ENCODE assay signal across 8 cellular contexts in genomic region chr2:16925145-16925544, GRCh38.
"Had no signal": no experiment of that assay in that cellular context is flagged by ENCODE, and none has a peak within 500 bp of the region (broad histone marks: within the 10 kb centered on the region; RNA-seq: fewer than 3 reads in every experiment).

No MANE protein-coding gene starts in this region.

- H3K9ac ChIP-seq: KMS-11 had no signal

- ATAC-seq: GM23338 had no signal

- H3K4me3 Mint-ChIP-seq: GM23338, H9 had no signal

- H3K4me2 ChIP-seq: GM23338, KMS-11 had no signal

- H2AFZ ChIP-seq: GM23338 had no signal

- H3K9me3 Mint-ChIP-seq: GM23338, H9 had no signal

- FAIRE-seq: H1, H54, HTR-8/SVneo had no signal

- H3K4me3 ChIP-seq: GM23338 had no signal

- H3K27ac ChIP-seq: KMS-11 had no signal

- DNase-seq: H9, HCEC 1CT, KBM-7 had no signal

- H3K4me1 Mint-ChIP-seq: GM23338, H9 had no signal

- H3K27ac Mint-ChIP-seq: GM23338, H9 had no signal
